9 cellular contexts compared by ENCODE assay signal in the genomic region with DNA sequence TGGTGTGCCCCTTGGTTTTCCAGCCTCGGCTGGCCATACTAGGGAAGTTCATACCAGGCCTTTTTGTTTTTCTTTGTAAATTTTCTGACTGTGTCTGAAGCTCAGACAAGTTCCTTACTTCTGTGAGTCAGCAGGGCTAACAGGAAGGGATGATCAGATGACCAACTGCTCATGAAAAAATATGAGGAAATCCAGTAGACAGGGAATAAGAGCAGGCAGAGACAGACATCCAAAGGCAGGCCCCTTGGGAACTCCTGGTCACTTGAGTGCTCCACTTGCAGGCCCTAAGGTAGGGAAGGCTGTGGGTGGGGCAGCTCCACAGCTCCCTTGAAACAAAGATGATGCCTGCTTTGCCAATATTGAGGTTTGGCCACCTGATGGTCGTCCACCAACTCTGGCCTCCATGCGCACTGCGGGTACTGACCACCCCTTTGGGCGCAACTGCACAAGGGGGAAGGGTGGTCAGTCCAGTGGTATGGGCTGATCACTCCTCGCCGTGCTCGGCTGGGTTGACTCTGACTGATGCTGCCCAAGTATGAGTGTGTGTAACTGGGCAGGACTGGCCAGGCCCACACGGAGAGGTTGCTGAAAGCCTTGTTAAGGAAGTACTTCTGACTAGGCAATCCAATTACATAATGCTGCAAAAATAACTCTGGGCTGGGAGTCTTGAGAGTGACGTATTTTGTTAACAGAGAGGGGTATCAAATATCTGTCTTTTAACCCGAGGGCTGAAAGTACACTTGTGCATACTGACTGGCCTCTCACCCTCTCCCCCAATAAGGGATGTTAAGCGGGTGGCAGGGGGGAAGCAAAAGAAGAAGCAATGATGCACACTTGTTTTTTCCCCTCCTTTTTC. TPM values are rescaled to one million over a fixed set of nuclear protein-coding genes. Genes with fewer than 3 reads are reported as not detected.
DNase-seq lines count a peak whose midpoint lies in the region; ATAC-seq and TF ChIP-seq lines count a peak whose summit lies in the region.
"Had no signal": no experiment of that assay in that cellular context is flagged by ENCODE, and none has a peak within 500 bp of the region (broad histone marks: within the 10 kb centered on the region; RNA-seq: fewer than 3 reads in every experiment).

No MANE protein-coding gene starts in this region.

- no peaks in the 10 kb centered on the region for H3K36me3 ChIP-seq in adrenal gland (replicated peaks in 1 of 2)

- peak overlapping the region; percentile 55 to 97 (median 79) for H3K27ac ChIP-seq in adrenal gland
- H3K27ac ChIP-seq: SK-N-MC had no signal

- no peak for ATAC-seq in HG02884 (IDR thresholded peaks at IDR 0.05; ENCODE audit: unreplicated experiment)
- no peak for ATAC-seq in GM21737 (IDR thresholded peaks at IDR 0.05; ENCODE audit: unreplicated experiment)

- WGBS in adrenal gland, 4 donors, result 69 to 77% (median 72%) methylated on average over 8 to 12 of the region's 12 CpGs

- peak in 1 of 6 experiments; percentile 18 for TF ChIP-seq CTCF in adrenal gland (IDR thresholded peaks at IDR 0.05)

- peaks cover 31 to 57% of the 10 kb centered on the region in 2 donors for H3K4me1 ChIP-seq in adrenal gland (replicated peaks in 1 of 2)

- no peaks in the 10 kb centered on the region for H3K27me3 ChIP-seq in adrenal gland

- TF ChIP-seq POLR2A in adrenal gland (IDR thresholded peaks at IDR 0.05), result peak in 1 of 2 donors; percentile 57

- H3K4me3 ChIP-seq in adrenal gland, result no peak overlapping the region
- H3K4me3 ChIP-seq: SK-N-MC had no signal

- intact Hi-C loops in adrenal gland (cut with DNase I), result loop anchor here (10.0 kb wide), 1 partner anchor 106 kb away; no protein-coding TSS in a partner anchor

- DNase-seq in NCI-H146 (lab: John Stamatoyannopoulos, UW) (peak; percentile 19), NCI-H146 treated with DMSO at 0.1 percent for 48 hours (lab: John Stamatoyannopoulos, UW; ENCODE audit: unreplicated experiment) (no peak), adrenal gland (peak in 6 of 7 donors; percentile 52 to 77 (median 60)), iris pigment epithelial cell (ENCODE audit: low read depth) (peak; percentile 99), stromal cell of bone marrow (ENCODE audit: low read depth) (peak; percentile 97), activated gamma-delta T cell (lab: John Stamatoyannopoulos, UW) (no peak)

- H3K9me3 ChIP-seq in adrenal gland (replicated peaks in 1 of 3), result no peaks in the 10 kb centered on the region

RNA-seq across cellular contexts. Expression of gene ZFHX3, which starts 20.8 kb away (rescaled TPM):
- total RNA-seq in adrenal gland, result 10 to 100 TPM; 16.8 to 31.6 (median 21.7) TPM
- 10 to 100 TPM in 1 of 3 donors, 1 to 10 TPM in 2; 2.4 to 11.2 (median 9.4) TPM for polyA plus RNA-seq in adrenal gland

Comparison
In these comparisons a context has a peak if more than half of its experiments do, and no peak if none do; other contexts are left out.
1. DNase-seq: peak in NCI-H146 (single experiment), adrenal gland (6 of 7), iris pigment epithelial cell (single experiment) and stromal cell of bone marrow (single experiment); none in NCI-H146 treated with DMSO at 0.1 percent for 48 hours (single experiment) and activated gamma-delta T cell (single experiment).